20 cellular contexts compared by ENCODE assay signal in genomic region chr22:30040499-30041055, GRCh38. TPM values are rescaled to one million over a fixed set of nuclear protein-coding genes. Genes with fewer than 3 reads are reported as not detected.
DNase-seq lines count a peak whose midpoint lies in the region; ATAC-seq, FAIRE-seq and TF ChIP-seq lines count a peak whose summit lies in the region.
"Had no signal": no experiment of that assay in that cellular context is flagged by ENCODE, and none has a peak within 500 bp of the region (broad histone marks: within the 10 kb centered on the region; RNA-seq: fewer than 3 reads in every experiment).

No MANE protein-coding gene starts in this region.

- no peaks in the 10 kb centered on the region for H3K27me3 ChIP-seq in right atrium auricular region
- no peaks in the 10 kb centered on the region for H3K27me3 ChIP-seq in heart left ventricle
- H3K27me3 ChIP-seq in trophoblast cell (ENCODE audit: insufficient read depth, low read length) = no peaks in the 10 kb centered on the region
- H3K27me3 ChIP-seq: BLaER1 treated with 17β-estradiol and CSF1 and Interleukin-3, amounts not matched to agents 10 nM and 100 nM had no signal

- no peak overlapping the region for H2BK5ac ChIP-seq in trophoblast cell (ENCODE audit: low read depth, low read length, poor library complexity)

- intact Hi-C loops in heart left ventricle (cut with DNase I) (no loop called here), kidney (cut with DNase I) (no loop called here)

- 85 to 89% (median 88%) methylated on average over 4 to 8 of the region's 8 CpGs for WGBS in heart left ventricle, 4 donors
- WGBS in trophoblast cell (ENCODE audit: extremely low coverage, insufficient coverage, insufficient read length) = no CpG with 5 or more reads among the region's 8 CpGs

- TF ChIP-seq POLR2A in heart left ventricle (IDR thresholded peaks at IDR 0.05) = no peak

- H3K79me1 ChIP-seq in trophoblast cell (ENCODE audit: low read length) = peaks cover 8% of the 10 kb centered on the region

- DNase-seq in right atrium auricular region (ENCODE audit: low spot score) (peak; percentile 38), heart left ventricle (no peak), kidney (peak; percentile 15), trophoblast cell (no peak), NCI-H2171 treated with DMSO at 0.1 percent for 48 hours (lab: John Stamatoyannopoulos, UW) (no peak), T-helper 1 cell (no peak), GF-D8 (lab: John Stamatoyannopoulos, UW) (no peak), SHP77 treated with DMSO at 0.1 percent for 48 hours (lab: John Stamatoyannopoulos, UW) (no peak)
- DNase-seq: COR-L47, DMS153, EL, NCI-H1417, NCI-H187 treated with DMSO at 0.1 percent for 48 hours, NCI-H69, OCI-M1, RPMI8226 had no signal

- H3K4me3 ChIP-seq in right atrium auricular region (no peak overlapping the region), heart left ventricle (no peak overlapping the region), kidney (ENCODE audit: low read length in 2 of 2) (no peak overlapping the region), trophoblast cell (ENCODE audit: low read depth, low read length) (peak overlapping the region; percentile 19)
- H3K4me3 ChIP-seq: BLaER1 treated with 17β-estradiol and CSF1 and Interleukin-3, amounts not matched to agents 10 nM and 100 nM had no signal

- H2BK120ac ChIP-seq in trophoblast cell (ENCODE audit: insufficient read depth, low read length, poor library complexity) = no peak overlapping the region

- H3K9me3 ChIP-seq in right atrium auricular region (no peaks in the 10 kb centered on the region), heart left ventricle (no peaks in the 10 kb centered on the region), kidney (ENCODE audit: control insufficient read depth in 1 of 2, low read length in 2 of 2) (no peaks in the 10 kb centered on the region), trophoblast cell (ENCODE audit: insufficient read depth, low read depth, low read length) (no peaks in the 10 kb centered on the region)
- H3K9me3 ChIP-seq: BLaER1 treated with 17β-estradiol and CSF1 and Interleukin-3, amounts not matched to agents 10 nM and 100 nM had no signal

- H3K9ac ChIP-seq in kidney (ENCODE audit: low read length in 2 of 2) (no peak overlapping the region), trophoblast cell (ENCODE audit: low read length) (no peak overlapping the region)
- H3K9ac ChIP-seq: BLaER1 treated with 17β-estradiol and CSF1 and Interleukin-3, amounts not matched to agents 10 nM and 100 nM had no signal

- H2AK5ac ChIP-seq in trophoblast cell (ENCODE audit: low read length) = no peak overlapping the region

- no peak for FAIRE-seq in kidney (lab: Jason Lieb, UNC)

- H3K27ac ChIP-seq in right atrium auricular region = no peak overlapping the region
- H3K27ac ChIP-seq in heart left ventricle = no peak overlapping the region
- no peak overlapping the region for H3K27ac ChIP-seq in kidney (ENCODE audit: low read depth in 2 of 2, low read length in 2 of 2)
- H3K27ac ChIP-seq in trophoblast cell (ENCODE audit: low read depth, low read length) = no peak overlapping the region
- H3K27ac ChIP-seq: BLaER1 treated with 17β-estradiol and CSF1 and Interleukin-3, amounts not matched to agents 10 nM and 100 nM had no signal

- H3K4ac ChIP-seq in trophoblast cell (ENCODE audit: low read depth, low read length) = no peak overlapping the region

- H3K36me3 ChIP-seq in right atrium auricular region = no peaks in the 10 kb centered on the region
- H3K36me3 ChIP-seq in heart left ventricle = no peaks in the 10 kb centered on the region
- no peaks in the 10 kb centered on the region for H3K36me3 ChIP-seq in kidney (ENCODE audit: control insufficient read depth in 1 of 2, insufficient read depth in 2 of 2, low read length in 2 of 2)
- no peaks in the 10 kb centered on the region for H3K36me3 ChIP-seq in trophoblast cell (ENCODE audit: control insufficient read depth in 1 of 2, insufficient read depth in 2 of 2, low read length in 2 of 2)
- H3K36me3 ChIP-seq: BLaER1 treated with 17β-estradiol and CSF1 and Interleukin-3, amounts not matched to agents 10 nM and 100 nM had no signal

- no peak overlapping the region for H2BK12ac ChIP-seq in trophoblast cell (ENCODE audit: low read length)

- TF ChIP-seq CTCF in right atrium auricular region (IDR thresholded peaks at IDR 0.05) (no peak), heart left ventricle (IDR thresholded peaks at IDR 0.05) (no peak), kidney (IDR thresholded peaks at IDR 0.05; ENCODE audit: borderline replicate concordance, extremely low read depth, insufficient read depth) (no peak)

- ATAC-seq in heart left ventricle = no peak

- no peak overlapping the region for H4K8ac ChIP-seq in trophoblast cell (ENCODE audit: low read depth, low read length)

- no peak overlapping the region for H3K14ac ChIP-seq in trophoblast cell (ENCODE audit: low read length)

- H4K91ac ChIP-seq in trophoblast cell (ENCODE audit: low read depth, low read length) = no peak overlapping the region

- H4K12ac ChIP-seq in trophoblast cell (ENCODE audit: low read depth, low read length) = no peak overlapping the region

- no peak overlapping the region for H2AFZ ChIP-seq in trophoblast cell (ENCODE audit: insufficient read depth, low read length, poor library complexity)

- H3K4me2 ChIP-seq in trophoblast cell (ENCODE audit: low read length) = no peak overlapping the region
- H3K4me2 ChIP-seq: BLaER1 treated with 17β-estradiol and CSF1 and Interleukin-3, amounts not matched to agents 10 nM and 100 nM had no signal

- H3K79me2 ChIP-seq in trophoblast cell (ENCODE audit: control insufficient read depth, insufficient read depth, low read length, poor library complexity) = peaks cover 4% of the 10 kb centered on the region

- H3K18ac ChIP-seq in trophoblast cell (ENCODE audit: low read length) = peak overlapping the region; percentile 52

- no peak overlapping the region for H3K23ac ChIP-seq in trophoblast cell (ENCODE audit: low read length)

- H3K4me1 ChIP-seq in right atrium auricular region (no peaks in the 10 kb centered on the region), heart left ventricle (peaks cover 0 to 11% (median 4%) of the 10 kb centered on the region in 12 donors), kidney (ENCODE audit: control insufficient read depth in 1 of 2, insufficient read depth in 1 of 2, low read depth in 1 of 2, low read length in 2 of 2) (peaks cover 6 to 19% of the 10 kb centered on the region in 2 donors), trophoblast cell (ENCODE audit: control insufficient read depth in 1 of 2, insufficient read depth in 2 of 2, low read length in 2 of 2) (peaks cover 23 to 24% of the 10 kb centered on the region in 2 experiments)

RNA-seq across cellular contexts. Expression of gene HORMAD2, which starts 39.7 kb away (rescaled TPM):
- not detected for total RNA-seq in right atrium auricular region
- not detected for total RNA-seq in heart left ventricle
- not detected for polyA plus RNA-seq in heart left ventricle
- not detected for total RNA-seq in kidney
- polyA plus RNA-seq in kidney (ENCODE audit: insufficient read depth, low read depth, low replicate concordance) = not detected
- 0.11 TPM in 1 of 2 replicates, not detected in the other for polyA plus RNA-seq in trophoblast cell (2013)
- total RNA-seq: A172, H4, LHCN-M2 had no signal

Comparison
In these comparisons a context has a peak if more than half of its experiments do, and no peak if none do; other contexts are left out.
1. DNase-seq: peak in right atrium auricular region (single experiment) and kidney (single experiment); none in heart left ventricle (0 of 5), trophoblast cell (0 of 2), NCI-H2171 treated with DMSO at 0.1 percent for 48 hours (single experiment), T-helper 1 cell (0 of 5), GF-D8 (single experiment) and SHP77 treated with DMSO at 0.1 percent for 48 hours (single experiment).